ENCODE assay signal across 8 cellular contexts in genomic region chr19:55353356-55353802, GRCh38. TPM values are rescaled to one million over a fixed set of nuclear protein-coding genes. Genes with fewer than 3 reads are reported as not detected.
DNase-seq lines count a peak whose midpoint lies in the region; ATAC-seq and TF ChIP-seq lines count a peak whose summit lies in the region.

No MANE protein-coding gene starts in this region.

- DNase-seq in cardiac fibroblast (ENCODE audit: low read depth in 2 of 2) (no peak), GOT3 (lab: John Stamatoyannopoulos, UW) (no peak), thyroid gland (no peak), AML-193 (lab: John Stamatoyannopoulos, UW) (no peak)
- peak in 3 of 9 donors; percentile 20 to 24 (median 20) for DNase-seq in naive thymus-derived CD4-positive, alpha-beta T cell

- H3K9ac ChIP-seq in HUES6 (ENCODE audit: low read length) = peak overlapping the region; percentile 40

- H3K4me1 Mint-ChIP-seq in naive thymus-derived CD4-positive, alpha-beta T cell = peaks cover 14 to 25% (median 17%) of the 10 kb centered on the region in 7 donors

- no peak overlapping the region for H2AFZ ChIP-seq in ACC112 (ENCODE audit: low read length, unreplicated experiment)

- H3K27me3 ChIP-seq in ACC112 (ENCODE audit: insufficient read depth, low read length) = peaks cover 35% of the 10 kb centered on the region
- H3K27me3 ChIP-seq in HUES6 (ENCODE audit: control insufficient read depth, insufficient read depth, low read length) = peaks cover 75% of the 10 kb centered on the region
- peaks cover 0 to 10% of the 10 kb centered on the region in 2 donors for H3K27me3 ChIP-seq in naive thymus-derived CD4-positive, alpha-beta T cell (ENCODE audit: control insufficient read depth in 2 of 2, insufficient read depth in 2 of 2, low read length in 2 of 2)
- peaks cover 25% of the 10 kb centered on the region for H3K27me3 ChIP-seq in thyroid gland

- H3K4me1 ChIP-seq in ACC112 (ENCODE audit: control insufficient read depth, insufficient read depth, low read length, unreplicated experiment) (no peaks in the 10 kb centered on the region), HUES6 (ENCODE audit: control insufficient read depth, insufficient read depth, low read length) (peaks cover 33% of the 10 kb centered on the region), thyroid gland (peaks cover 11 to 16% of the 10 kb centered on the region in 2 donors)
- peaks cover 7 to 10% of the 10 kb centered on the region in 2 donors for H3K4me1 ChIP-seq in naive thymus-derived CD4-positive, alpha-beta T cell (ENCODE audit: control insufficient read depth in 2 of 2, insufficient read depth in 2 of 2, low read length in 2 of 2)

- 3% methylated on average over 23 to 24 of the region's 24 CpGs for WGBS in thyroid gland, 2 donors

- H3K27ac Mint-ChIP-seq in naive thymus-derived CD4-positive, alpha-beta T cell = peak overlapping the region in 2 of 9 donors; percentile 53 to 71

- H3K36me3 Mint-ChIP-seq in naive thymus-derived CD4-positive, alpha-beta T cell = no peaks in the 10 kb centered on the region

- H3K27ac ChIP-seq in ACC112 (ENCODE audit: low read depth, low read length) (no peak overlapping the region), HUES6 (ENCODE audit: low read depth, low read length) (no peak overlapping the region), thyroid gland (no peak overlapping the region)
- H3K27ac ChIP-seq in naive thymus-derived CD4-positive, alpha-beta T cell (ENCODE audit: low read depth, low read length) = no peak overlapping the region

- TF ChIP-seq CTCF in cardiac fibroblast (IDR thresholded peaks at IDR 0.05; ENCODE audit: low read depth, low read length) (no peak), thyroid gland (IDR thresholded peaks at IDR 0.05) (no peak)

- H3K9me3 Mint-ChIP-seq in naive thymus-derived CD4-positive, alpha-beta T cell = peaks cover 0 to 2% (median 0%) of the 10 kb centered on the region in 11 donors

- POLR2A ChIA-PET in naive thymus-derived CD4-positive, alpha-beta T cell (lab: Charles Lee) = no interaction called here

- ATAC-seq in naive thymus-derived CD4-positive, alpha-beta T cell = no peak
- no peak for ATAC-seq in HG03045 (IDR thresholded peaks at IDR 0.05; ENCODE audit: unreplicated experiment)

- H3K36me3 ChIP-seq in ACC112 (ENCODE audit: insufficient read depth, low read length) = no peaks in the 10 kb centered on the region
- H3K36me3 ChIP-seq in HUES6 (ENCODE audit: control insufficient read depth, insufficient read depth, low read length) = no peaks in the 10 kb centered on the region
- no peaks in the 10 kb centered on the region for H3K36me3 ChIP-seq in naive thymus-derived CD4-positive, alpha-beta T cell (ENCODE audit: control insufficient read depth in 2 of 3, insufficient read depth in 3 of 3, low read length in 3 of 3)
- no peaks in the 10 kb centered on the region for H3K36me3 ChIP-seq in thyroid gland

- intact Hi-C loops in naive thymus-derived CD4-positive, alpha-beta T cell (cut with micrococcal nuclease) = loop anchor here in 1 of 2 donors (5.0 kb wide), 2 partner anchors 34 to 96 kb away; partner anchors contain the start of genes PPP6R1 and RPL28
- intact Hi-C loops in thyroid gland (cut with DNase I) = no loop called here

- no peak for TF ChIP-seq POLR2A in thyroid gland (IDR thresholded peaks at IDR 0.05)

- CTCF ChIA-PET in naive thymus-derived CD4-positive, alpha-beta T cell (lab: Charles Lee) = no interaction called here

- peaks cover 25 to 55% (median 30%) of the 10 kb centered on the region in 5 donors for H3K27me3 Mint-ChIP-seq in naive thymus-derived CD4-positive, alpha-beta T cell

- H3K79me2 ChIP-seq in ACC112 (ENCODE audit: control insufficient read depth, insufficient read depth, low read length, unreplicated experiment) = no peaks in the 10 kb centered on the region

- no peaks in the 10 kb centered on the region for H3K9me3 ChIP-seq in HUES6 (ENCODE audit: control insufficient read depth, insufficient read depth, low read depth, low read length)
- no peaks in the 10 kb centered on the region for H3K9me3 ChIP-seq in naive thymus-derived CD4-positive, alpha-beta T cell (ENCODE audit: control insufficient read depth in 2 of 3, low read length in 3 of 3)
- no peaks in the 10 kb centered on the region for H3K9me3 ChIP-seq in thyroid gland

- peak overlapping the region; percentile 66 to 86 (median 78) for H3K4me3 Mint-ChIP-seq in naive thymus-derived CD4-positive, alpha-beta T cell

- H3K4me3 ChIP-seq in ACC112 (ENCODE audit: low read depth, low read length) = peak overlapping the region; percentile 59
- H3K4me3 ChIP-seq in HUES6 (ENCODE audit: low read depth, low read length) = peak overlapping the region; percentile 71
- peak overlapping the region; percentile 44 to 46 for H3K4me3 ChIP-seq in cardiac fibroblast (replicated peaks in 1 of 2; ENCODE audit: low read depth in 2 of 2, low read length in 2 of 2)
- H3K4me3 ChIP-seq in naive thymus-derived CD4-positive, alpha-beta T cell (ENCODE audit: low read length) = peak overlapping the region; percentile 48
- peak overlapping the region in 1 of 3 donors; percentile 23 for H3K4me3 ChIP-seq in thyroid gland (replicated peaks in 1 of 3)

RNA-seq across cellular contexts. Expression of gene COX6B2, which starts 1.1 kb away (rescaled TPM):
- total RNA-seq in naive thymus-derived CD4-positive, alpha-beta T cell = under 1 TPM in 2 of 5 experiments, not detected in 3; 0.37 to 0.49 TPM
- not detected for polyA plus RNA-seq in naive thymus-derived CD4-positive, alpha-beta T cell
- under 1 TPM in 1 of 4 donors, not detected in 3; 0.94 TPM for total RNA-seq in thyroid gland

RNA-seq across cellular contexts. Expression of gene GARIN5B, which starts 9.7 kb away (rescaled TPM):
- total RNA-seq in naive thymus-derived CD4-positive, alpha-beta T cell = not detected
- polyA plus RNA-seq in naive thymus-derived CD4-positive, alpha-beta T cell = not detected
- not detected for total RNA-seq in thyroid gland

RNA-seq across cellular contexts. Expression of gene KMT5C, which starts 13.7 kb away (rescaled TPM):
- total RNA-seq in naive thymus-derived CD4-positive, alpha-beta T cell = 10 to 100 TPM; 21.8 to 63.3 (median 27.2) TPM
- polyA plus RNA-seq in naive thymus-derived CD4-positive, alpha-beta T cell = 1 to 10 TPM in 1 of 2 donors, under 1 TPM in 1; 0.84 to 2.9 TPM
- total RNA-seq in thyroid gland = 10 to 100 TPM in 3 of 4 donors, 1 to 10 TPM in 1; 7.5 to 22.0 (median 15.4) TPM

RNA-seq across cellular contexts. Expression of gene IL11, which starts 16.9 kb away (rescaled TPM):
- under 1 TPM in 2 of 5 experiments, not detected in 3; 0.58 to 0.69 TPM for total RNA-seq in naive thymus-derived CD4-positive, alpha-beta T cell
- not detected for polyA plus RNA-seq in naive thymus-derived CD4-positive, alpha-beta T cell
- not detected for total RNA-seq in thyroid gland

RNA-seq across cellular contexts. Expression of gene TMEM190, which starts 23.2 kb away (rescaled TPM):
- total RNA-seq in naive thymus-derived CD4-positive, alpha-beta T cell = not detected
- polyA plus RNA-seq in naive thymus-derived CD4-positive, alpha-beta T cell = not detected
- not detected for total RNA-seq in thyroid gland
